Comparison of ENCODE assay signal across 1 cellular context in the genomic region with DNA sequence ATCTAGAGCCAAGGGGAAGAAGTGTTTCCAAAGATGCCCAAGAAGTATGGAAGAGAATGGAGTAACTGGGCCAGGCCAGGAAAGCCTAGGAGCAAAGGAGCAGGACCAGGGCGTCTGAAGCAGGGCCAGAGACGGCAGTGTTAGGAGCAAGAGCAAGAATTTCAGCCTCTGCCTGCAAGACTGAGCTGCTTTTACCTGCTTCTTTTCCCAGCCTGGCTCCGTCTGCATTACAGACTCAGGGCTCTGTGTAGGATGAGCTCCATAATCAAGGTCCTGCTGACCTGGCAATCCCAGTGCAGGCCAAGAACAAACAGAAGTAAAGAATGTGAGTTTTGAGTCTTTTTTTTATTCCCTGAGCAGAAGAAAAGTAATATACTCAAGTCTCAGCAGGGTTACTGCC.
TF ChIP-seq lines count a peak whose summit lies in the region.

No MANE protein-coding gene starts in this region.

TF ChIP-seq in WTC11, 78 proteins besides CTCF, POLR2A, EP300 and RAD21 (continued from another document):
- TF ChIP-seq, protein P1, sequence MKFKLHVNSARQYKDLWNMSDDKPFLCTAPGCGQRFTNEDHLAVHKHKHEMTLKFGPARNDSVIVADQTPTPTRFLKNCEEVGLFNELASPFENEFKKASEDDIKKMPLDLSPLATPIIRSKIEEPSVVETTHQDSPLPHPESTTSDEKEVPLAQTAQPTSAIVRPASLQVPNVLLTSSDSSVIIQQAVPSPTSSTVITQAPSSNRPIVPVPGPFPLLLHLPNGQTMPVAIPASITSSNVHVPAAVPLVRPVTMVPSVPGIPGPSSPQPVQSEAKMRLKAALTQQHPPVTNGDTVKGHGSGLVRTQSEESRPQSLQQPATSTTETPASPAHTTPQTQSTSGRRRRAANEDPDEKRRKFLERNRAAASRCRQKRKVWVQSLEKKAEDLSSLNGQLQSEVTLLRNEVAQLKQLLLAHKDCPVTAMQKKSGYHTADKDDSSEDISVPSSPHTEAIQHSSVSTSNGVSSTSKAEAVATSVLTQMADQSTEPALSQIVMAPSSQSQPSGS (CRISPR knock-in tag; IDR thresholded peaks at IDR 0.05; ENCODE audit: borderline replicate concordance, low read depth), result no peak
- no peak for TF ChIP-seq ZNF671 (CRISPR knock-in tag; IDR thresholded peaks at IDR 0.05)
- TF ChIP-seq, protein P2, sequence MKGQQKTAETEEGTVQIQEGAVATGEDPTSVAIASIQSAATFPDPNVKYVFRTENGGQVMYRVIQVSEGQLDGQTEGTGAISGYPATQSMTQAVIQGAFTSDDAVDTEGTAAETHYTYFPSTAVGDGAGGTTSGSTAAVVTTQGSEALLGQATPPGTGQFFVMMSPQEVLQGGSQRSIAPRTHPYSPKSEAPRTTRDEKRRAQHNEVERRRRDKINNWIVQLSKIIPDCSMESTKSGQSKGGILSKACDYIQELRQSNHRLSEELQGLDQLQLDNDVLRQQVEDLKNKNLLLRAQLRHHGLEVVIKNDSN (CRISPR knock-in tag; IDR thresholded peaks at IDR 0.05), result no peak
- TF ChIP-seq IRF2 (CRISPR knock-in tag; IDR thresholded peaks at IDR 0.05; ENCODE audit: borderline replicate concordance, low read depth), result no peak
- TF ChIP-seq, protein P3, sequence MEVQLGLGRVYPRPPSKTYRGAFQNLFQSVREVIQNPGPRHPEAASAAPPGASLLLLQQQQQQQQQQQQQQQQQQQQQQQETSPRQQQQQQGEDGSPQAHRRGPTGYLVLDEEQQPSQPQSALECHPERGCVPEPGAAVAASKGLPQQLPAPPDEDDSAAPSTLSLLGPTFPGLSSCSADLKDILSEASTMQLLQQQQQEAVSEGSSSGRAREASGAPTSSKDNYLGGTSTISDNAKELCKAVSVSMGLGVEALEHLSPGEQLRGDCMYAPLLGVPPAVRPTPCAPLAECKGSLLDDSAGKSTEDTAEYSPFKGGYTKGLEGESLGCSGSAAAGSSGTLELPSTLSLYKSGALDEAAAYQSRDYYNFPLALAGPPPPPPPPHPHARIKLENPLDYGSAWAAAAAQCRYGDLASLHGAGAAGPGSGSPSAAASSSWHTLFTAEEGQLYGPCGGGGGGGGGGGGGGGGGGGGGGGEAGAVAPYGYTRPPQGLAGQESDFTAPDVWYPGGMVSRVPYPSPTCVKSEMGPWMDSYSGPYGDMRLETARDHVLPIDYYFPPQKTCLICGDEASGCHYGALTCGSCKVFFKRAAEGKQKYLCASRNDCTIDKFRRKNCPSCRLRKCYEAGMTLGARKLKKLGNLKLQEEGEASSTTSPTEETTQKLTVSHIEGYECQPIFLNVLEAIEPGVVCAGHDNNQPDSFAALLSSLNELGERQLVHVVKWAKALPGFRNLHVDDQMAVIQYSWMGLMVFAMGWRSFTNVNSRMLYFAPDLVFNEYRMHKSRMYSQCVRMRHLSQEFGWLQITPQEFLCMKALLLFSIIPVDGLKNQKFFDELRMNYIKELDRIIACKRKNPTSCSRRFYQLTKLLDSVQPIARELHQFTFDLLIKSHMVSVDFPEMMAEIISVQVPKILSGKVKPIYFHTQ (CRISPR knock-in tag; IDR thresholded peaks at IDR 0.05), result no peak
- TF ChIP-seq ZNF232 (CRISPR knock-in tag; IDR thresholded peaks at IDR 0.05), result no peak
- TF ChIP-seq, protein P4, sequence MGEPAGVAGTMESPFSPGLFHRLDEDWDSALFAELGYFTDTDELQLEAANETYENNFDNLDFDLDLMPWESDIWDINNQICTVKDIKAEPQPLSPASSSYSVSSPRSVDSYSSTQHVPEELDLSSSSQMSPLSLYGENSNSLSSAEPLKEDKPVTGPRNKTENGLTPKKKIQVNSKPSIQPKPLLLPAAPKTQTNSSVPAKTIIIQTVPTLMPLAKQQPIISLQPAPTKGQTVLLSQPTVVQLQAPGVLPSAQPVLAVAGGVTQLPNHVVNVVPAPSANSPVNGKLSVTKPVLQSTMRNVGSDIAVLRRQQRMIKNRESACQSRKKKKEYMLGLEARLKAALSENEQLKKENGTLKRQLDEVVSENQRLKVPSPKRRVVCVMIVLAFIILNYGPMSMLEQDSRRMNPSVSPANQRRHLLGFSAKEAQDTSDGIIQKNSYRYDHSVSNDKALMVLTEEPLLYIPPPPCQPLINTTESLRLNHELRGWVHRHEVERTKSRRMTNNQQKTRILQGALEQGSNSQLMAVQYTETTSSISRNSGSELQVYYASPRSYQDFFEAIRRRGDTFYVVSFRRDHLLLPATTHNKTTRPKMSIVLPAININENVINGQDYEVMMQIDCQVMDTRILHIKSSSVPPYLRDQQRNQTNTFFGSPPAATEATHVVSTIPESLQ (CRISPR knock-in tag; IDR thresholded peaks at IDR 0.05), result no peak
- no peak for TF ChIP-seq NFYB (CRISPR knock-in tag; conservative IDR thresholded peaks at IDR 0.05; ENCODE audit: low read depth)
TF ChIP-seq in WTC11: peak in this region for 0.
